In the genomic region with DNA sequence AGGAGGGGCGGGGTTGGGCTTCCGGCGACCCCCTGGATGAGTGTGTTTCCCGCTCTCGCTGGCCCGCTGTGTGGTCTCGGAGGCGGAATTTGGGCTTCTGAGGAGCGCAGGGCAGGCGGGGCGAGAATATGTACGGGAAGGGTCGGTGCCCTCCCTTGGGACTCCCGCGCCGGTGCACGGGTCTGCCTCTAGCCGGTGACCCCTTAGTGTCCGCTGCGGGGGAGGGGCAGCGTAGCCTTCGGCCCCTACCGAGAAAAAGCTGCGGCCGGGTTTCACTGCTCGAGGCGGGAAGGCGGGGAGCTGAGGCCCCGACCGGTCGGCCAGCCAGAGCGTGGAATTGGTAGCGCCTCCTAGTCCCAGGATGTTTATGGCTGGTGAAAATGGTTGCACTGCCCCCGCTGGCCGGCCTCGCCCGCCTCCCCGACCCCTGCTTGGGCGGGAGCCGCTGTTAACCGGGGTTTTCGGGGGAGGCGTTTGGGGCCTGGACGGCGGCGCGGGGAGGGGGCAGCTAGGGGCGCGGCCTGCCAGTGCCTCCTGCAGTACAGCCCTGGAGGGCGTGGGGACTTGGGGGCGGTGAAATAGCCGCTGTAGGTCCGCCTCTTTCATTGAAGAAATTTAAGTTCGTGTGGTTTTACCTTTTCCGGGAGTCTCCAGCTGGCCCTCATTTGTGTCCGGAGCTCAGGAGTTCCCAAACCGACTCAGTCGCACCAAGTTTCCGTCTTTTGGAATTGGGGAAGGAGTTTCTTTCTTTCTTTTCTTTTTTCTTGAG, we compare ENCODE assay signal across 7 cellular contexts. TPM values are rescaled to one million over a fixed set of nuclear protein-coding genes. Genes with fewer than 3 reads are reported as not detected.
DNase-seq lines count a peak whose midpoint lies in the region; ATAC-seq, FAIRE-seq and TF ChIP-seq lines count a peak whose summit lies in the region.

A gene (plus strand): TSS at position 643 of the 769 bp plus-strand sequence. CDS start 290 bp downstream, outside the sequence.

- H3K9me3 ChIP-seq in astrocyte (ENCODE audit: insufficient read depth, low read depth, low read length) = no peaks in the 10 kb centered on the region
- no peaks in the 10 kb centered on the region for H3K9me3 ChIP-seq in hepatocyte (ENCODE audit: low read depth)

- H3K79me2 ChIP-seq in astrocyte (ENCODE audit: insufficient read depth, low read length) (peaks cover 46% of the 10 kb centered on the region), hepatocyte (peaks cover 40% of the 10 kb centered on the region)

- H3K4me3 Mint-ChIP-seq in astrocyte (ENCODE audit: unreplicated experiment) = peak within 1 kb of the TSS; percentile 100

- under 1% methylated on average over 46 of the region's 59 CpGs for WGBS in hepatocyte (ENCODE audit: low lambda C conversion rate, missing lambda C conversion rate)

- peaks cover 30% of the 10 kb centered on the region for H4K20me1 ChIP-seq in astrocyte (ENCODE audit: insufficient read depth, low read length)
- peaks cover 12% of the 10 kb centered on the region for H4K20me1 ChIP-seq in hepatocyte (ENCODE audit: insufficient read depth, poor library complexity, severe bottlenecking)

- H3K4me1 Mint-ChIP-seq in astrocyte (ENCODE audit: low read depth, unreplicated experiment) = peaks cover 35% of the 10 kb centered on the region

- H3K36me3 ChIP-seq in astrocyte (ENCODE audit: insufficient read depth, low read length) (no peaks in the 10 kb centered on the region), hepatocyte (replicated peaks; ENCODE audit: insufficient read depth, low read depth) (no peaks in the 10 kb centered on the region)

- FAIRE-seq in astrocyte (lab: Jason Lieb, UNC) = no peak

- DNase-seq in NCI-H2029 (lab: John Stamatoyannopoulos, UW) (peak; percentile 62), T-helper 22 cell (ENCODE audit: low read depth) (peak; percentile 85), astrocyte (ENCODE audit: low read depth) (peak; percentile 91), hepatocyte (ENCODE audit: low spot score) (peak; percentile 95), sciatic nerve (ENCODE audit: low spot score) (peak; percentile 93)

- H3K27ac ChIP-seq in astrocyte (ENCODE audit: low read depth, low read length) (peak within 1 kb of the TSS; percentile 89), hepatocyte (peak within 1 kb of the TSS; percentile 97)

- intact Hi-C loops in sciatic nerve (cut with DNase I) = no loop called here

- ATAC-seq in GM18499 (IDR thresholded peaks at IDR 0.05; ENCODE audit: insufficient read depth, unreplicated experiment) = peak; percentile 47
- peak; percentile 58 for ATAC-seq in HG02943 (IDR thresholded peaks at IDR 0.05; ENCODE audit: low read depth, unreplicated experiment)
- ATAC-seq in sciatic nerve = peak; percentile 92

- H3K9ac ChIP-seq in astrocyte (ENCODE audit: low read length) = peak within 1 kb of the TSS; percentile 95

- H2AFZ ChIP-seq in astrocyte (ENCODE audit: low read depth, low read length) = peak within 1 kb of the TSS; percentile 84
- H2AFZ ChIP-seq in hepatocyte = peak within 1 kb of the TSS; percentile 24

- H3K27me3 Mint-ChIP-seq in astrocyte (ENCODE audit: low read depth, unreplicated experiment) = no peaks in the 10 kb centered on the region

- TF ChIP-seq CTCF in astrocyte (IDR thresholded peaks at IDR 0.05; ENCODE audit: insufficient read depth, low read depth, low read length) (no peak), hepatocyte (IDR thresholded peaks at IDR 0.05; ENCODE audit: poor library complexity) (peak; percentile 30)

- no peaks in the 10 kb centered on the region for H3K27me3 ChIP-seq in astrocyte (ENCODE audit: insufficient read depth, low read length)
- H3K27me3 ChIP-seq in hepatocyte = no peaks in the 10 kb centered on the region

- H3K9me2 ChIP-seq in hepatocyte (replicated peaks; ENCODE audit: insufficient read depth) = no peaks in the 10 kb centered on the region

- peak within 1 kb of the TSS; percentile 97 for H3K27ac Mint-ChIP-seq in astrocyte (ENCODE audit: unreplicated experiment)

- H3K4me3 ChIP-seq in astrocyte (ENCODE audit: insufficient read depth, low read depth, low read length) = peak within 1 kb of the TSS; percentile 97
- peak within 1 kb of the TSS; percentile 59 for H3K4me3 ChIP-seq in hepatocyte

- H3K9me3 Mint-ChIP-seq in astrocyte (ENCODE audit: unreplicated experiment) = no peaks in the 10 kb centered on the region

- H3K4me2 ChIP-seq in astrocyte (ENCODE audit: low read length) (peak within 1 kb of the TSS; percentile 92), hepatocyte (peak within 1 kb of the TSS; percentile 74)

- H3K36me3 Mint-ChIP-seq in astrocyte (ENCODE audit: low read depth, unreplicated experiment) = no peaks in the 10 kb centered on the region

- H3K4me1 ChIP-seq in astrocyte (ENCODE audit: insufficient read depth, low read length) (peaks cover 9% of the 10 kb centered on the region), hepatocyte (ENCODE audit: insufficient read depth) (peaks cover 29% of the 10 kb centered on the region)

RNA-seq across cellular contexts. Expression of the gene that starts here (rescaled TPM):
- total RNA-seq in astrocyte = 314 and 322 TPM in 2 replicates
- 273 and 291 TPM in 2 replicates for total RNA-seq in hepatocyte
- polyA plus RNA-seq in hepatocyte = 322 and 338 TPM in 2 replicates
- 121 TPM for total RNA-seq in sciatic nerve

Comparison
In these comparisons a context has a peak if more than half of its experiments do, and no peak if none do; other contexts are left out.
1. Peak in every context shown above with its lines: DNase-seq, ATAC-seq, H3K4me3 ChIP-seq and H3K27ac ChIP-seq.